In genomic region chr2:27262379-27263286, GRCh38 we compare ENCODE assay signal across 9 cellular contexts. TPM values are rescaled to one million over a fixed set of nuclear protein-coding genes. Genes with fewer than 3 reads are reported as not detected.
DNase-seq lines count a peak whose midpoint lies in the region; ATAC-seq and TF ChIP-seq lines count a peak whose summit lies in the region.
"Had no signal": no experiment of that assay in that cellular context is flagged by ENCODE, and none has a peak within 500 bp of the region (broad histone marks: within the 10 kb centered on the region; RNA-seq: fewer than 3 reads in every experiment).

TSS of gene SLC30A3 (minus strand) at chr2:27263047. CDS start at chr2:27262906, 141 bp downstream.

- H3K79me2 ChIP-seq in OCI-LY3 (ENCODE audit: low read length), result no peaks in the 10 kb centered on the region

- TF ChIP-seq CTCF in GM20000 (IDR thresholded peaks at IDR 0.05; ENCODE audit: extremely low read depth, missing control alignments), result no peak
- TF ChIP-seq CTCF in OCI-LY3 (IDR thresholded peaks at IDR 0.05; ENCODE audit: low read depth, low read length), result no peak
- peak; percentile 7 for TF ChIP-seq CTCF in osteocyte (IDR thresholded peaks at IDR 0.05)
- no peak for TF ChIP-seq CTCF in thoracic aorta (IDR thresholded peaks at IDR 0.05)

- no peaks in the 10 kb centered on the region for H3K9me3 ChIP-seq in OCI-LY3 (ENCODE audit: insufficient read depth, low read length)
- H3K9me3 ChIP-seq in thoracic aorta, result no peaks in the 10 kb centered on the region

- peaks cover 50% of the 10 kb centered on the region for H3K27me3 Mint-ChIP-seq in activated T-helper 17 cell treated with anti-CD3 and anti-CD28 coated beads, Interleukin-2, amount 50 U/mL, for 72 hours
- peaks cover 53% of the 10 kb centered on the region for H3K27me3 Mint-ChIP-seq in osteocyte (ENCODE audit: unreplicated experiment)

- DNase-seq in 8988T (peak; percentile 97), GM20000 (ENCODE audit: low spot score) (peak; percentile 94), germinal center (ENCODE audit: low spot score) (peak; percentile 93), osteocyte (ENCODE audit: extremely low spot score, unreplicated experiment) (no peak), thoracic aorta (ENCODE audit: low spot score) (no peak), GF-D8 (lab: John Stamatoyannopoulos, UW) (no peak)

- H4K20me1 ChIP-seq in OCI-LY3 (ENCODE audit: insufficient read depth, low read length), result no peaks in the 10 kb centered on the region

- H2AFZ ChIP-seq in OCI-LY3 (ENCODE audit: low read depth, low read length), result peak within 1 kb of the TSS; percentile 39; the same call in 1 of the 2 replicates

- H3K27me3 ChIP-seq in OCI-LY3 (ENCODE audit: low read depth, low read length) (peaks cover 35% of the 10 kb centered on the region), thoracic aorta (replicated peaks; ENCODE audit: insufficient read depth) (peaks cover 19% of the 10 kb centered on the region)

- peak; percentile 77 for ATAC-seq in activated T-helper 17 cell treated with anti-CD3 and anti-CD28 coated beads, Interleukin-2, amount 50 U/mL, for 72 hours (replicated peaks)
- no peak for ATAC-seq in thoracic aorta (ENCODE audit: insufficient number of reproducible peaks, low FRiP score, low read depth)

- H3K4me1 ChIP-seq in OCI-LY3 (ENCODE audit: low read length), result no peaks in the 10 kb centered on the region
- peaks cover 11 to 38% of the 10 kb centered on the region in 2 donors for H3K4me1 ChIP-seq in thoracic aorta (ENCODE audit: control insufficient read depth in 1 of 2, low read depth in 2 of 2)

- no peaks in the 10 kb centered on the region for H3K9me3 Mint-ChIP-seq in activated T-helper 17 cell treated with anti-CD3 and anti-CD28 coated beads, Interleukin-2, amount 50 U/mL, for 72 hours
- no peaks in the 10 kb centered on the region for H3K9me3 Mint-ChIP-seq in osteocyte (ENCODE audit: unreplicated experiment)

- H3K27ac Mint-ChIP-seq in activated T-helper 17 cell treated with anti-CD3 and anti-CD28 coated beads, Interleukin-2, amount 50 U/mL, for 72 hours, result no peak within 1 kb of the TSS
- H3K27ac Mint-ChIP-seq in osteocyte (ENCODE audit: unreplicated experiment), result no peak within 1 kb of the TSS

- H3K27ac ChIP-seq in OCI-LY3 (ENCODE audit: low read length), result no peak within 1 kb of the TSS
- H3K27ac ChIP-seq in thoracic aorta, result no peak within 1 kb of the TSS

- H3K36me3 ChIP-seq in OCI-LY3 (replicated peaks; ENCODE audit: low read depth, low read length) (no peaks in the 10 kb centered on the region), thoracic aorta (no peaks in the 10 kb centered on the region)

- H3K4me3 ChIP-seq in OCI-LY3 (ENCODE audit: low read length) (peak within 1 kb of the TSS; percentile 81), thoracic aorta (peak within 1 kb of the TSS; percentile 71)

- H3K4me3 Mint-ChIP-seq in activated T-helper 17 cell treated with anti-CD3 and anti-CD28 coated beads, Interleukin-2, amount 50 U/mL, for 72 hours, result peak within 1 kb of the TSS; percentile 64
- peak within 1 kb of the TSS; percentile 75 for H3K4me3 Mint-ChIP-seq in osteocyte (ENCODE audit: unreplicated experiment)

- peaks cover 7% of the 10 kb centered on the region for H3K36me3 Mint-ChIP-seq in activated T-helper 17 cell treated with anti-CD3 and anti-CD28 coated beads, Interleukin-2, amount 50 U/mL, for 72 hours (ENCODE audit: low read depth)
- H3K36me3 Mint-ChIP-seq in osteocyte (ENCODE audit: unreplicated experiment), result no peaks in the 10 kb centered on the region

- H3K4me1 Mint-ChIP-seq in activated T-helper 17 cell treated with anti-CD3 and anti-CD28 coated beads, Interleukin-2, amount 50 U/mL, for 72 hours, result peaks cover 15% of the 10 kb centered on the region
- peaks cover 25% of the 10 kb centered on the region for H3K4me1 Mint-ChIP-seq in osteocyte (ENCODE audit: unreplicated experiment)

- peak within 1 kb of the TSS; percentile 61 for H3K9ac ChIP-seq in OCI-LY3 (ENCODE audit: low read length)

- peak within 1 kb of the TSS; percentile 82 for H3K4me2 ChIP-seq in OCI-LY3 (ENCODE audit: low read length)

RNA-seq across cellular contexts. Expression of gene SLC30A3, which starts in this region (rescaled TPM):
- total RNA-seq in activated T-helper 17 cell treated with anti-CD3 and anti-CD28 coated beads, Interleukin-2, amount 50 U/mL, for 72 hours, result under 1 TPM in 1 of 2 donors, not detected in 1; 0.50 TPM
- total RNA-seq in osteocyte, result not detected in 2 replicates
- total RNA-seq in thoracic aorta, result 1 to 10 TPM; 4.4 to 8.5 TPM
- total RNA-seq: subcutaneous adipose tissue had no signal

Comparison
In these comparisons a context has a peak if more than half of its experiments do, and no peak if none do; other contexts are left out.
1. Peak in ATAC-seq in activated T-helper 17 cell treated with anti-CD3 and anti-CD28 coated beads, Interleukin-2, amount 50 U/mL, for 72 hours; RNA of the gene not detected or under 1 TPM.
2. DNase-seq: peak in 8988T (single experiment), GM20000 (single experiment) and germinal center (single experiment); none in osteocyte (single experiment), thoracic aorta (single experiment) and GF-D8 (single experiment).